ENCODE assay signal across 8 cellular contexts in the genomic region with DNA sequence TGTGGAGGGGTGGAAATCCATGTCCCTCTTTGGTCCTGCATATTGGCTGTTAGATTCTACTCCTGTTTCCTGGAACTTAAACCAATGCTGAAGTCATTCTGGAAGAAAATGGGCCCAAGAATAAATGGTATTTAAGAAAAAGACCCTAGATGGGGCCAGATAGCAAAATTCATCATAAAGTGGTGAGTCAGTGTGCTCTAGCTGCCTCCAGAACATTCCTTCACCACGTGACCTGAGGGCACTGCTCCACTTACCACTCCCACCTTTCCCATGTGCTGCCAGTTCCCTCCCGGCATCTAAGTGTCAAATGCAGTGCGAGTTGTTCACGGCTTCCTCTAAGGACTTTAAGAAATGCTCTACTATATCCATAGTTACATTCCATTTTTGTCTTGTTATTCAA. TPM values are rescaled to one million over a fixed set of nuclear protein-coding genes. Genes with fewer than 3 reads are reported as not detected.
A peak's percentile ranks its signal among the peaks of the same experiment; 100 is the strongest.
DNase-seq lines count a peak whose midpoint lies in the region; ATAC-seq and TF ChIP-seq lines count a peak whose summit lies in the region.

No MANE protein-coding gene starts in this region.

- H3K4me3 Mint-ChIP-seq in HFFc6, result peak overlapping the region; percentile 18; the same call in 1 of the 2 replicates

- peaks cover 28% of the 10 kb centered on the region for H3K36me3 Mint-ChIP-seq in HFFc6 (ENCODE audit: low read depth)

- DNase-seq in AG09319 (ENCODE audit: extremely low read depth, low read depth) (peak; percentile 30), HFFc6 (peak; percentile 63), amniotic epithelial cell (ENCODE audit: low read depth) (peak; percentile 87), kidney tubule cell (ENCODE audit: low spot score) (peak; percentile 55), NCI-H774 (lab: John Stamatoyannopoulos, UW) (no peak)

- no peak for ATAC-seq in HG02981 (IDR thresholded peaks at IDR 0.05; ENCODE audit: unreplicated experiment)
- ATAC-seq in GM19452 (IDR thresholded peaks at IDR 0.05; ENCODE audit: unreplicated experiment), result no peak
- no peak for ATAC-seq in HG03354 (IDR thresholded peaks at IDR 0.05; ENCODE audit: poor library complexity, severe bottlenecking, unreplicated experiment)

- no peaks in the 10 kb centered on the region for H3K27me3 Mint-ChIP-seq in HFFc6 (ENCODE audit: insufficient read depth)

- no peaks in the 10 kb centered on the region for H3K9me3 Mint-ChIP-seq in HFFc6

- TF ChIP-seq CTCF in AG09319 (IDR thresholded peaks at IDR 0.05; ENCODE audit: low read depth, low read length) (no peak), HFFc6 (IDR thresholded peaks at IDR 0.05) (peak; percentile 13; the same call in 1 of the 2 replicates)

- peaks cover 24% of the 10 kb centered on the region for H3K4me1 Mint-ChIP-seq in HFFc6 (ENCODE audit: low read depth)

- H3K27ac Mint-ChIP-seq in HFFc6, result peak overlapping the region; percentile 85

RNA-seq across cellular contexts. Expression of gene NAP1L4, which starts 30.9 kb away (rescaled TPM):
- total RNA-seq in HFFc6 (2021; fragmentation: NEBNext Ultra II Directional; extraction: Animal tissue kit (Norgen Biotek cat#: 25700)), result 100 to 1,000 TPM; 109 to 140 (median 131) TPM

RNA-seq across cellular contexts. Expression of gene CARS1, which starts 34.2 kb away (rescaled TPM):
- total RNA-seq in HFFc6 (2021; fragmentation: NEBNext Ultra II Directional; extraction: Animal tissue kit (Norgen Biotek cat#: 25700)), result 10 to 100 TPM; 51.2 to 64.3 (median 56.1) TPM
